Comparison of ENCODE assay signal across 25 cellular contexts in genomic region chr14:43901950-43902349, GRCh38.
DNase-seq lines count a peak whose midpoint lies in the region; ATAC-seq, FAIRE-seq and TF ChIP-seq lines count a peak whose summit lies in the region.
"Had no signal": no experiment of that assay in that cellular context is flagged by ENCODE, and none has a peak within 500 bp of the region (broad histone marks: within the 10 kb centered on the region; RNA-seq: fewer than 3 reads in every experiment).

No MANE protein-coding gene starts in this region.

- peak overlapping the region; percentile 86 for H3K27ac ChIP-seq in HepG2 (ENCODE audit: extremely low read length, insufficient read depth, low read length)
- no peak overlapping the region for H3K27ac ChIP-seq in right lobe of liver
- no peak overlapping the region for H3K27ac ChIP-seq in SU-DHL-6 (ENCODE audit: low read depth, low read length)
- H3K27ac ChIP-seq: HL-60 had no signal

- H3K9me3 ChIP-seq in HepG2 (ENCODE audit: low read length) = no peaks in the 10 kb centered on the region
- no peaks in the 10 kb centered on the region for H3K9me3 ChIP-seq in right lobe of liver
- H3K9me3 ChIP-seq in SU-DHL-6 (ENCODE audit: insufficient read depth, low read length) = no peaks in the 10 kb centered on the region

- no peaks in the 10 kb centered on the region for H3K27me3 ChIP-seq in HepG2 (ENCODE audit: control insufficient read depth in 1 of 2, insufficient read depth in 2 of 2, low read length in 2 of 2)
- H3K27me3 ChIP-seq in right lobe of liver = no peaks in the 10 kb centered on the region
- no peaks in the 10 kb centered on the region for H3K27me3 ChIP-seq in SU-DHL-6 (ENCODE audit: low read length)

- no peaks in the 10 kb centered on the region for H3K79me2 ChIP-seq in HepG2 (ENCODE audit: insufficient read depth, low read length)
- no peaks in the 10 kb centered on the region for H3K79me2 ChIP-seq in SU-DHL-6 (ENCODE audit: insufficient read depth, low read length)

- H3K4me3 ChIP-seq in HepG2 (replicated peaks in 1 of 3; ENCODE audit: insufficient read depth in 1 of 3, low read depth in 2 of 3, low read length in 3 of 3) (peak overlapping the region in 2 of 3 experiments; percentile 11 to 19; a peak in 2 of 6 replicates), right lobe of liver (no peak overlapping the region), SU-DHL-6 (ENCODE audit: insufficient read depth, low read length, poor library complexity, severe bottlenecking) (no peak overlapping the region)

- TF ChIP-seq POLR2A in HepG2 (IDR thresholded peaks at IDR 0.05; ENCODE audit: insufficient read depth in 1 of 2, low read depth in 2 of 2, low read length in 2 of 2) (no peak), right lobe of liver (IDR thresholded peaks at IDR 0.05) (no peak)

- H3K36me3 ChIP-seq in HepG2 (replicated peaks in 1 of 2; ENCODE audit: control insufficient read depth in 1 of 2, insufficient read depth in 2 of 2, low read length in 2 of 2) (no peaks in the 10 kb centered on the region), right lobe of liver (no peaks in the 10 kb centered on the region), SU-DHL-6 (ENCODE audit: low read length) (no peaks in the 10 kb centered on the region)

- POLR2A ChIA-PET in HepG2 (lab: Yijun Ruan, JAX) = no interaction called here

- peak overlapping the region; percentile 49 for H3K4me2 ChIP-seq in HepG2 (ENCODE audit: low read depth, low read length)
- no peak overlapping the region for H3K4me2 ChIP-seq in SU-DHL-6 (ENCODE audit: low read depth, low read length, poor library complexity, severe bottlenecking)

- H3K9me2 ChIP-seq in SU-DHL-6 (replicated peaks; ENCODE audit: insufficient read depth, low read length) = no peaks in the 10 kb centered on the region

- H3K36me3 Mint-ChIP-seq in mesothelial cell of epicardium (peaks cover 4% of the 10 kb centered on the region), type B pancreatic cell (no peaks in the 10 kb centered on the region)
- H3K36me3 Mint-ChIP-seq: CD14-positive monocyte had no signal

- H2AFZ ChIP-seq in HepG2 (ENCODE audit: low read length) (no peak overlapping the region), SU-DHL-6 (ENCODE audit: low read depth, low read length, severe bottlenecking) (peak overlapping the region; percentile 54)

- TF ChIP-seq RAD21 in HepG2 (CRISPR knock-in tag; IDR thresholded peaks at IDR 0.05) = no peak

- TF ChIP-seq EP300 in HepG2 (IDR thresholded peaks at IDR 0.05; ENCODE audit: low read depth in 2 of 2, low read length in 2 of 2) = peak in 1 of 2 experiments; percentile 70; a peak in 2 of 4 replicates
- no peak for TF ChIP-seq EP300 in HepG2 (CRISPR knock-in tag; IDR thresholded peaks at IDR 0.05; ENCODE audit: borderline replicate concordance)

- TF ChIP-seq CTCF in HepG2 (CRISPR knock-in tag; IDR thresholded peaks at IDR 0.05) (no peak), right lobe of liver (IDR thresholded peaks at IDR 0.05) (no peak), SU-DHL-6 (IDR thresholded peaks at IDR 0.05; ENCODE audit: insufficient read depth, low read length, poor library complexity, severe bottlenecking) (no peak), mesothelial cell of epicardium (IDR thresholded peaks at IDR 0.05; ENCODE audit: unreplicated experiment) (no peak), type B pancreatic cell (conservative IDR thresholded peaks at IDR 0.05) (no peak)

- H3K27me3 Mint-ChIP-seq in mesothelial cell of epicardium (ENCODE audit: low read depth) = no peaks in the 10 kb centered on the region
- no peaks in the 10 kb centered on the region for H3K27me3 Mint-ChIP-seq in type B pancreatic cell
- H3K27me3 Mint-ChIP-seq: B cell had no signal

- no peak overlapping the region for H3K4me3 Mint-ChIP-seq in mesothelial cell of epicardium
- H3K4me3 Mint-ChIP-seq in type B pancreatic cell = no peak overlapping the region
- H3K4me3 Mint-ChIP-seq: B cell, CD14-positive monocyte had no signal

- 4% methylated on average over 3 of the region's 3 CpGs for WGBS in HepG2 (ENCODE audit: low lambda C conversion rate)
- 41% methylated on average over 3 of the region's 3 CpGs for WGBS in right lobe of liver (ENCODE audit: insufficient coverage, low coverage, low lambda C conversion rate, missing lambda C conversion rate)

- H3K27ac Mint-ChIP-seq in mesothelial cell of epicardium (peak overlapping the region; percentile 14), type B pancreatic cell (no peak overlapping the region)
- H3K27ac Mint-ChIP-seq: B cell, CD14-positive monocyte had no signal

- peak overlapping the region; percentile 37 for H3K9ac ChIP-seq in HepG2 (ENCODE audit: insufficient read depth, low read depth, low read length)
- no peak overlapping the region for H3K9ac ChIP-seq in SU-DHL-6 (ENCODE audit: low read length)

- DNase-seq in HepG2 (ENCODE audit: low spot score) (peak; percentile 70), right lobe of liver (no peak), mesothelial cell of epicardium (ENCODE audit: low spot score in 2 of 2, unreplicated experiment in 2 of 2) (no peak), type B pancreatic cell (ENCODE audit: extremely low spot score, unreplicated experiment) (no peak), activated gamma-delta T cell treated with Interleukin-2 at 50 U/mL for 16 hours (no peak)
- DNase-seq in activated CD4-positive, alpha-beta T cell treated with anti-CD3 and anti-CD28 coated beads, Interleukin-2, amount 50 U/mL, for 48 hours = no peak
- DNase-seq: DND-41; GOT3; HCEC 1CT; KG1; NCI-H1105 treated with DMSO at 0.1 percent for 48 hours; NCI-H2029 treated with DMSO at 0.1 percent for 48 hours; NCI-H226; NCI-H510A treated with DMSO at 0.1 percent for 48 hours; NCI-H774; NK-92 treated with Interleukin-12 subunit alpha and Interleukin-12 subunit beta, amount 100 ng/mL, for 24 hours; SW 1271 had no signal

- CTCF ChIA-PET in HepG2 (lab: Yijun Ruan, JAX; ENCODE audit: low intra/inter-chr PET ratio, low total read pairs) = no interaction called here

- FAIRE-seq in HepG2 (lab: Jason Lieb, UNC) = peak; percentile 59
- FAIRE-seq: A204.1, D721Med, GM12891 had no signal

- intact Hi-C loops in HepG2 (cut with micrococcal nuclease; ENCODE audit: unreplicated experiment) = no loop called here
- intact Hi-C loops in right lobe of liver (cut with DNase I) = no loop called here

- H4K20me1 ChIP-seq in HepG2 (ENCODE audit: insufficient read depth, low read length) = no peaks in the 10 kb centered on the region
- no peaks in the 10 kb centered on the region for H4K20me1 ChIP-seq in SU-DHL-6 (ENCODE audit: low read depth, low read length)

- H3K4me1 ChIP-seq in HepG2 (ENCODE audit: insufficient read depth, low read length) (peaks cover 60% of the 10 kb centered on the region), right lobe of liver (peaks cover 0 to 3% (median 0%) of the 10 kb centered on the region in 4 donors)

- H3K4me1 Mint-ChIP-seq in mesothelial cell of epicardium (peaks cover 57% of the 10 kb centered on the region), type B pancreatic cell (ENCODE audit: unreplicated experiment) (no peaks in the 10 kb centered on the region)
- H3K4me1 Mint-ChIP-seq: B cell, CD14-positive monocyte had no signal

- in situ Hi-C loops in HepG2 (cut with HindIII; ENCODE audit: extremely low pct_ligation_motif_present, low pct_unique_long_range_greater_than_20kb) = no loop called here

- H3F3A ChIP-seq in SU-DHL-6 (ENCODE audit: insufficient read depth) = no peaks in the 10 kb centered on the region

- H3K9me3 Mint-ChIP-seq in mesothelial cell of epicardium (no peaks in the 10 kb centered on the region), type B pancreatic cell (no peaks in the 10 kb centered on the region)

- ATAC-seq in HepG2 (peak; percentile 48), right lobe of liver (no peak)
- ATAC-seq: Panc1 had no signal

- no TSS peak for BruUV-seq in HepG2 (replicated peaks; lab: Mats Ljungman, UMichigan)

TF ChIP-seq in HepG2, 621 proteins besides CTCF, POLR2A, EP300 and RAD21 (continues in another document):
- TF ChIP-seq NR0B2 (CRISPR knock-in tag; IDR thresholded peaks at IDR 0.05) (no peak), THAP7 (CRISPR knock-in tag; IDR thresholded peaks at IDR 0.05) (no peak), RFX1 (IDR thresholded peaks at IDR 0.05) (no peak), MIER3 (CRISPR knock-in tag; IDR thresholded peaks at IDR 0.05; ENCODE audit: borderline replicate concordance) (no peak; the same call in 1 of the 2 replicates), NKX3-1 (CRISPR knock-in tag; IDR thresholded peaks at IDR 0.05) (no peak), STAG1 (CRISPR knock-in tag; IDR thresholded peaks at IDR 0.05) (no peak), SIX1 (CRISPR knock-in tag; IDR thresholded peaks at IDR 0.05; ENCODE audit: borderline replicate concordance) (no peak), MIXL1 (CRISPR knock-in tag; IDR thresholded peaks at IDR 0.05) (peak; percentile 56; the same call in 1 of the 2 replicates)

Comparison
In these comparisons a context has a peak if more than half of its experiments do, and no peak if none do; other contexts are left out.
1. H3K4me3 ChIP-seq: peak in HepG2 (2 of 3); none in right lobe of liver (0 of 3) and SU-DHL-6 (single experiment).